ENCODE assay signal across 7 cellular contexts in genomic region chr17:40323731-40324650, GRCh38.
DNase-seq lines count a peak whose midpoint lies in the region; ATAC-seq and TF ChIP-seq lines count a peak whose summit lies in the region.

No MANE protein-coding gene starts in this region.

- peak overlapping the region; percentile 86 for H3K4me2 ChIP-seq in KMS-11

- H3K4me1 ChIP-seq in KMS-11 (ENCODE audit: low read depth, poor library complexity, severe bottlenecking) = peaks cover 81% of the 10 kb centered on the region

- no peak for ATAC-seq in GM21390 (IDR thresholded peaks at IDR 0.05; ENCODE audit: unreplicated experiment)
- ATAC-seq in GM19351 (IDR thresholded peaks at IDR 0.05; ENCODE audit: unreplicated experiment) = no peak

- H3K27ac ChIP-seq in KMS-11 = peak overlapping the region; percentile 93

- peaks cover 99% of the 10 kb centered on the region for H3K79me2 ChIP-seq in KMS-11 (ENCODE audit: insufficient read depth, low read depth)

- peaks cover 7% of the 10 kb centered on the region; the same call in 1 of the 2 replicates for H4K20me1 ChIP-seq in KMS-11 (ENCODE audit: insufficient read depth)

- peak; percentile 75 for DNase-seq in activated CD8-positive, alpha-beta memory T cell treated with anti-CD3 and anti-CD28 coated beads, Interleukin-2, amount 50 U/mL, for 4 hours
- DNase-seq in fibroblast of peridontal ligament (ENCODE audit: extremely low read depth) (peak; percentile 78), NCI-H2081 treated with DMSO at 0.1 percent for 48 hours (lab: John Stamatoyannopoulos, UW) (no peak)
- DNase-seq in stimulated activated CD4-positive, alpha-beta T cell treated with anti-CD3 and anti-CD28 coated beads, Interleukin-2, amount 100 ng/mL, for 24 hours = peak; percentile 55 to 68

- TF ChIP-seq CTCF in KMS-11 (conservative IDR thresholded peaks at IDR 0.05; ENCODE audit: low read depth, low read length) = no peak

- H2AFZ ChIP-seq in KMS-11 (ENCODE audit: low read depth) = no peak overlapping the region

- no peaks in the 10 kb centered on the region for H3K36me3 ChIP-seq in KMS-11 (ENCODE audit: insufficient read depth)

- H3K4me3 ChIP-seq in KMS-11 (IDR thresholded peaks at IDR 0.05; ENCODE audit: insufficient read depth, low read depth, low read length) = no peak overlapping the region

- H3K9ac ChIP-seq in KMS-11 = peak overlapping the region; percentile 83; the same call in 1 of the 2 replicates

- H3K27me3 ChIP-seq in KMS-11 (ENCODE audit: insufficient read depth, low read depth) = no peaks in the 10 kb centered on the region
